ENCODE assay signal across 17 cellular contexts in genomic region chr3:123692041-123692440, GRCh38.
DNase-seq lines count a peak whose midpoint lies in the region; ATAC-seq and TF ChIP-seq lines count a peak whose summit lies in the region.
"Had no signal": no experiment of that assay in that cellular context is flagged by ENCODE, and none has a peak within 500 bp of the region (broad histone marks: within the 10 kb centered on the region; RNA-seq: fewer than 3 reads in every experiment).

No MANE protein-coding gene starts in this region.

- no peak overlapping the region for H2AK5ac ChIP-seq in neuronal stem cell (ENCODE audit: low read depth, low read length)

- no peaks in the 10 kb centered on the region for H3K79me1 ChIP-seq in neuronal stem cell (ENCODE audit: low read depth, low read length)

- H3K18ac ChIP-seq in neuronal stem cell (ENCODE audit: low read length) = no peak overlapping the region

- H3K4ac ChIP-seq in neuronal stem cell (ENCODE audit: low read length) = no peak overlapping the region

- H3K36me3 ChIP-seq in heart left ventricle (peaks cover 0 to 4% (median 0%) of the 10 kb centered on the region in 9 donors), osteoblast (ENCODE audit: insufficient read depth, low read length) (peaks cover 64% of the 10 kb centered on the region), upper lobe of right lung (peaks cover 22% of the 10 kb centered on the region), neuronal stem cell (replicated peaks in 1 of 2; ENCODE audit: control insufficient read depth in 2 of 2, insufficient read depth in 2 of 2, low read length in 2 of 2) (peaks cover 4 to 11% of the 10 kb centered on the region in 2 donors)
- H3K36me3 ChIP-seq: neutrophil had no signal

- H4K91ac ChIP-seq in neuronal stem cell (ENCODE audit: low read depth, low read length, poor library complexity) = no peak overlapping the region

- no peak for TF ChIP-seq CTCF in heart left ventricle (IDR thresholded peaks at IDR 0.05)
- TF ChIP-seq CTCF in osteoblast (IDR thresholded peaks at IDR 0.05; ENCODE audit: extremely low read depth, low read depth, low read length) = no peak
- TF ChIP-seq CTCF in upper lobe of right lung (IDR thresholded peaks at IDR 0.05) = no peak

- H3K4me1 ChIP-seq in heart left ventricle (peaks cover 4 to 83% (median 45%) of the 10 kb centered on the region in 12 donors), osteoblast (ENCODE audit: insufficient read depth, low read length) (peaks cover 49% of the 10 kb centered on the region), upper lobe of right lung (peaks cover 59% of the 10 kb centered on the region), neuronal stem cell (ENCODE audit: control insufficient read depth in 2 of 2, insufficient read depth in 1 of 2, low read depth in 1 of 2, low read length in 2 of 2) (peaks cover 27 to 31% of the 10 kb centered on the region in 2 donors)

- ATAC-seq in heart left ventricle = peak in 1 of 4 donors; percentile 23
- no peak for ATAC-seq in left ventricle myocardium superior
- no peak for ATAC-seq in upper lobe of right lung

- H3K27me3 ChIP-seq in heart left ventricle (no peaks in the 10 kb centered on the region), osteoblast (ENCODE audit: insufficient read depth, low read length) (no peaks in the 10 kb centered on the region), upper lobe of right lung (no peaks in the 10 kb centered on the region), neuronal stem cell (ENCODE audit: control insufficient read depth in 3 of 3, insufficient read depth in 3 of 3, low read depth in 1 of 3, low read length in 3 of 3) (no peaks in the 10 kb centered on the region)
- H3K27me3 ChIP-seq: neutrophil, testis had no signal

- H2BK5ac ChIP-seq in neuronal stem cell (ENCODE audit: low read length) = no peak overlapping the region

- no peak for TF ChIP-seq POLR2A in heart left ventricle (IDR thresholded peaks at IDR 0.05)

- no peak overlapping the region for H3K14ac ChIP-seq in neuronal stem cell (ENCODE audit: low read length)

- 46 to 70% (median 61%) methylated on average over 9 of the region's 9 CpGs for WGBS in heart left ventricle, 4 donors
- WGBS in neuronal stem cell (ENCODE audit: extremely low coverage in 2 of 2, insufficient read length in 2 of 2, insufficient replicate concordance in 1 of 2), 2 donors = no CpG with 5 or more reads among the region's 9 CpGs

- peaks cover 14% of the 10 kb centered on the region for H3K79me2 ChIP-seq in osteoblast (ENCODE audit: insufficient read depth, low read length)

- DNase-seq in heart left ventricle (no peak), left ventricle myocardium superior (no peak), dermis blood vessel endothelial cell (peak; percentile 66), osteoblast (ENCODE audit: insufficient read length, low spot score, missing footprints) (no peak), upper lobe of right lung (no peak), neuronal stem cell (ENCODE audit: low spot score) (no peak)
- DNase-seq in stimulated activated CD4-positive, alpha-beta T cell treated with anti-CD3 and anti-CD28 coated beads, Interleukin-4, amount 100 ng/mL, for 24 hours = no peak
- no peak for DNase-seq in stimulated activated CD4-positive, alpha-beta T cell treated with anti-CD3 and anti-CD28 coated beads, Interleukin-12 subunit alpha, Interleukin-12 subunit beta, amount 100 ng/mL, for 4 hours
- DNase-seq: 8988T; activated naive CD8-positive, alpha-beta T cell treated with anti-CD3 and anti-CD28 coated beads, Interleukin-2, amount 10 ng/mL, durations not matched to agents 7 days and 5 days; CD4-positive, alpha-beta T cell; mammary epithelial cell; NCI-H1930; NCI-H526; RPMI8226; testis had no signal

- H3K9me3 ChIP-seq in heart left ventricle = no peaks in the 10 kb centered on the region
- no peaks in the 10 kb centered on the region for H3K9me3 ChIP-seq in osteoblast (ENCODE audit: low read depth, low read length)
- H3K9me3 ChIP-seq in upper lobe of right lung = no peaks in the 10 kb centered on the region
- no peaks in the 10 kb centered on the region for H3K9me3 ChIP-seq in neuronal stem cell (replicated peaks in 1 of 2; ENCODE audit: control insufficient read depth in 2 of 2, insufficient read depth in 1 of 2, low read depth in 1 of 2, low read length in 2 of 2)
- H3K9me3 ChIP-seq: neutrophil, testis had no signal

- no peaks in the 10 kb centered on the region for H4K20me1 ChIP-seq in osteoblast (ENCODE audit: insufficient read depth, low read length)

- H2BK15ac ChIP-seq in neuronal stem cell (ENCODE audit: low read length) = no peak overlapping the region

- H2AFZ ChIP-seq in osteoblast (ENCODE audit: low read length) (no peak overlapping the region), neuronal stem cell (ENCODE audit: low read length) (no peak overlapping the region)

- H2BK120ac ChIP-seq in neuronal stem cell (ENCODE audit: low read depth, low read length) = no peak overlapping the region

- no peak overlapping the region for H2BK12ac ChIP-seq in neuronal stem cell (ENCODE audit: low read length)

- intact Hi-C loops in heart left ventricle (cut with DNase I) (no loop called here), left ventricle myocardium superior (cut with micrococcal nuclease) (no loop called here), upper lobe of right lung (cut with DNase I) (no loop called here)

- H4K8ac ChIP-seq in neuronal stem cell (ENCODE audit: low read depth, low read length) = no peak overlapping the region

- H3K9ac ChIP-seq in neuronal stem cell (ENCODE audit: low read depth, low read length, poor library complexity) = no peak overlapping the region

- H3K4me3 ChIP-seq in heart left ventricle (no peak overlapping the region), osteoblast (ENCODE audit: insufficient read depth, low read length) (no peak overlapping the region), upper lobe of right lung (peak overlapping the region; percentile 21), neuronal stem cell (ENCODE audit: low read length in 2 of 2) (no peak overlapping the region)
- H3K4me3 ChIP-seq: testis had no signal

- H3K4me2 ChIP-seq in osteoblast (ENCODE audit: insufficient read depth, low read length) (no peak overlapping the region), neuronal stem cell (ENCODE audit: insufficient read depth, low read length, poor library complexity, severe bottlenecking) (no peak overlapping the region)

- no peak overlapping the region for H3K23ac ChIP-seq in neuronal stem cell (ENCODE audit: low read depth, low read length, poor library complexity)

- H3K27ac ChIP-seq in heart left ventricle (peak overlapping the region in 11 of 12 donors; percentile 23 to 90 (median 65)), osteoblast (ENCODE audit: low read depth, low read length) (peak overlapping the region; percentile 27), upper lobe of right lung (peak overlapping the region; percentile 79), neuronal stem cell (replicated peaks; ENCODE audit: low read length) (no peak overlapping the region)
- H3K27ac ChIP-seq: neutrophil had no signal
